In the genomic region with DNA sequence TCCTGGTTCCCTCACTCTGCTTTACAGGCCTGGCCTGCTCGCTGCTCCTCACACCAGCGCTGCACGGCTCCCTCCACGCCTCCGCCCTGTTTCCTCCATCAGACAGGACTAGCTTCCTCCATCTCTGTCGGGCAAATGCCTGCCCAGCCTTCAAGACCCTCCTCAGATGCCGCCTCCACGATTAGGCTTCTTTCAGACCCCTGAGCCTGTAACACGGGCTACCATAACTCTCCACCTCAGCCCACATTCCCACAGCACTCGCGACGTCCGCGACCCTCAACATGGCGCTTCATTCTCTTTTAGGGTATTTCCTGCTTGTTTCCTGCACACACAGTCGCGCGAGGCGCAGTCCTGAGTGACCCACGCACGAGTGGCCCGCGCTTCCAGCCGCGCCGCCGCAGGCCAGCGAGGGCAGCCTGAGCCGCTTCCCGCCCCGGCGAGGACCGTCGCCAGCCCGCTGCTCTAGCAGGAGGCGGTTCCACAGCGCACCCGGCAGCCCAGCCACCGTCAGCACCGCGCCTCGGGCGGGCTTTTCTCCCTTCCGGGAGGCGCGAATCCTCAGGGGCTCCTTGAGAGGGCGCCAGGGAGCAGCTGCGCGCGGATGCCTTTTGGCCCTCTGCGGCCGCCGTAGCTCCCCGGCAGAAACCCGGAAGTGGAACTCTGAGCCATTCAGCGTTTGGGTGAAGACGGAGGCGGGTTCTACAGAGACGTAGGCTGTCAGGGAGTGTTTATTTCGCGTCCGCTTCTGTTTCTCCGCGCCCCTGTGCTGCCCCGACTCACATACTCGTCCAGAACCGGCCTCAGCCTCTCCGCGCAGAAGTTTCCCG, we compare ENCODE assay signal across 1 cellular context.
TF ChIP-seq lines count a peak whose summit lies in the region.

Gene FRG1, plus strand, starts transcription at position 695 of the 827 bp plus-strand sequence. CDS start 138 bp downstream, outside the sequence.

TF ChIP-seq in K562, 482 proteins besides CTCF, POLR2A, EP300 and RAD21 (continued from another document and continues in another):
- TF ChIP-seq RERE (CRISPR knock-in tag; IDR thresholded peaks at IDR 0.05; ENCODE audit: borderline replicate concordance) = no peak
- TF ChIP-seq, protein P1, sequence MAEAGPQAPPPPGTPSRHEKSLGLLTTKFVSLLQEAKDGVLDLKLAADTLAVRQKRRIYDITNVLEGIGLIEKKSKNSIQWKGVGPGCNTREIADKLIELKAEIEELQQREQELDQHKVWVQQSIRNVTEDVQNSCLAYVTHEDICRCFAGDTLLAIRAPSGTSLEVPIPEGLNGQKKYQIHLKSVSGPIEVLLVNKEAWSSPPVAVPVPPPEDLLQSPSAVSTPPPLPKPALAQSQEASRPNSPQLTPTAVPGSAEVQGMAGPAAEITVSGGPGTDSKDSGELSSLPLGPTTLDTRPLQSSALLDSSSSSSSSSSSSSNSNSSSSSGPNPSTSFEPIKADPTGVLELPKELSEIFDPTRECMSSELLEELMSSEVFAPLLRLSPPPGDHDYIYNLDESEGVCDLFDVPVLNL (CRISPR knock-in tag; IDR thresholded peaks at IDR 0.05; ENCODE audit: low read depth) = no peak
- TF ChIP-seq ZNF24 (IDR thresholded peaks at IDR 0.05) = no peak
- TF ChIP-seq, protein P2, sequence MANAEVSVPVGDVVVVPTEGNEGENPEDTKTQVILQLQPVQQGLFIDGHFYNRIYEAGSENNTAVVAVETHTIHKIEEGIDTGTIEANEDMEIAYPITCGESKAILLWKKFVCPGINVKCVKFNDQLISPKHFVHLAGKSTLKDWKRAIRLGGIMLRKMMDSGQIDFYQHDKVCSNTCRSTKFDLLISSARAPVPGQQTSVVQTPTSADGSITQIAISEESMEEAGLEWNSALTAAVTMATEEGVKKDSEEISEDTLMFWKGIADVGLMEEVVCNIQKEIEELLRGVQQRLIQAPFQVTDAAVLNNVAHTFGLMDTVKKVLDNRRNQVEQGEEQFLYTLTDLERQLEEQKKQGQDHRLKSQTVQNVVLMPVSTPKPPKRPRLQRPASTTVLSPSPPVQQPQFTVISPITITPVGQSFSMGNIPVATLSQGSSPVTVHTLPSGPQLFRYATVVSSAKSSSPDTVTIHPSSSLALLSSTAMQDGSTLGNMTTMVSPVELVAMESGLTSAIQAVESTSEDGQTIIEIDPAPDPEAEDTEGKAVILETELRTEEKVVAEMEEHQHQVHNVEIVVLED (CRISPR knock-in tag; IDR thresholded peaks at IDR 0.05) = no peak
- peak; percentile 78 for TF ChIP-seq NBN (IDR thresholded peaks at IDR 0.05; ENCODE audit: low read depth)
- TF ChIP-seq MNT (conservative IDR thresholded peaks at IDR 0.05) = peak; percentile 70 to 83
- TF ChIP-seq RBBP5 (IDR thresholded peaks at IDR 0.05; ENCODE audit: borderline replicate concordance, insufficient read depth, low read length, poor library complexity, severe bottlenecking) = peak; percentile 96
- 0 out of 2 replicates have a peak, but pooled peaks have one; percentile 28 for TF ChIP-seq HDAC8 (tag; IDR thresholded peaks at IDR 0.05)
- peak; percentile 73 for TF ChIP-seq ASH1L (IDR thresholded peaks at IDR 0.05; ENCODE audit: borderline replicate concordance, low read depth, partially characterized antibody)
- no peak for TF ChIP-seq GABPB2 (CRISPR knock-in tag; conservative IDR thresholded peaks at IDR 0.05)
- TF ChIP-seq HMGN3 (IDR thresholded peaks at IDR 0.05; ENCODE audit: borderline replicate concordance, extremely low read depth, insufficient read length, low read depth, low read length) = peak; percentile 61
- TF ChIP-seq NR1H2 (CRISPR knock-in tag; IDR thresholded peaks at IDR 0.05) = no peak
- peak; percentile 57; the same call in 1 of the 2 replicates for TF ChIP-seq SPI1 (IDR thresholded peaks at IDR 0.05; ENCODE audit: borderline replicate concordance, low read depth, low read length)
- TF ChIP-seq TEAD4 (IDR thresholded peaks at IDR 0.05; ENCODE audit: low read length) = peak; percentile 29; the same call in 1 of the 2 replicates
- no peak for TF ChIP-seq TEAD4 (CRISPR knock-in tag; IDR thresholded peaks at IDR 0.05; ENCODE audit: borderline replicate concordance)
- TF ChIP-seq E2F1 (CRISPR knock-in tag; IDR thresholded peaks at IDR 0.05) = peak; percentile 99
- TF ChIP-seq, protein P3, sequence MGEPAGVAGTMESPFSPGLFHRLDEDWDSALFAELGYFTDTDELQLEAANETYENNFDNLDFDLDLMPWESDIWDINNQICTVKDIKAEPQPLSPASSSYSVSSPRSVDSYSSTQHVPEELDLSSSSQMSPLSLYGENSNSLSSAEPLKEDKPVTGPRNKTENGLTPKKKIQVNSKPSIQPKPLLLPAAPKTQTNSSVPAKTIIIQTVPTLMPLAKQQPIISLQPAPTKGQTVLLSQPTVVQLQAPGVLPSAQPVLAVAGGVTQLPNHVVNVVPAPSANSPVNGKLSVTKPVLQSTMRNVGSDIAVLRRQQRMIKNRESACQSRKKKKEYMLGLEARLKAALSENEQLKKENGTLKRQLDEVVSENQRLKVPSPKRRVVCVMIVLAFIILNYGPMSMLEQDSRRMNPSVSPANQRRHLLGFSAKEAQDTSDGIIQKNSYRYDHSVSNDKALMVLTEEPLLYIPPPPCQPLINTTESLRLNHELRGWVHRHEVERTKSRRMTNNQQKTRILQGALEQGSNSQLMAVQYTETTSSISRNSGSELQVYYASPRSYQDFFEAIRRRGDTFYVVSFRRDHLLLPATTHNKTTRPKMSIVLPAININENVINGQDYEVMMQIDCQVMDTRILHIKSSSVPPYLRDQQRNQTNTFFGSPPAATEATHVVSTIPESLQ (CRISPR knock-in tag; IDR thresholded peaks at IDR 0.05) = peak; percentile 97
- TF ChIP-seq, protein P4, sequence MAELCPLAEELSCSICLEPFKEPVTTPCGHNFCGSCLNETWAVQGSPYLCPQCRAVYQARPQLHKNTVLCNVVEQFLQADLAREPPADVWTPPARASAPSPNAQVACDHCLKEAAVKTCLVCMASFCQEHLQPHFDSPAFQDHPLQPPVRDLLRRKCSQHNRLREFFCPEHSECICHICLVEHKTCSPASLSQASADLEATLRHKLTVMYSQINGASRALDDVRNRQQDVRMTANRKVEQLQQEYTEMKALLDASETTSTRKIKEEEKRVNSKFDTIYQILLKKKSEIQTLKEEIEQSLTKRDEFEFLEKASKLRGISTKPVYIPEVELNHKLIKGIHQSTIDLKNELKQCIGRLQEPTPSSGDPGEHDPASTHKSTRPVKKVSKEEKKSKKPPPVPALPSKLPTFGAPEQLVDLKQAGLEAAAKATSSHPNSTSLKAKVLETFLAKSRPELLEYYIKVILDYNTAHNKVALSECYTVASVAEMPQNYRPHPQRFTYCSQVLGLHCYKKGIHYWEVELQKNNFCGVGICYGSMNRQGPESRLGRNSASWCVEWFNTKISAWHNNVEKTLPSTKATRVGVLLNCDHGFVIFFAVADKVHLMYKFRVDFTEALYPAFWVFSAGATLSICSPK (IDR thresholded peaks at IDR 0.05; ENCODE audit: borderline replicate concordance) = no peak
- no peak for TF ChIP-seq ZNF174 (CRISPR knock-in tag; IDR thresholded peaks at IDR 0.05)
- TF ChIP-seq ARID2 (IDR thresholded peaks at IDR 0.05) = no peak
- no peak for TF ChIP-seq ZNF197 (CRISPR knock-in tag; IDR thresholded peaks at IDR 0.05; ENCODE audit: low read depth)
- TF ChIP-seq COPS2 (conservative IDR thresholded peaks at IDR 0.05) = no peak
- TF ChIP-seq GATAD2A (IDR thresholded peaks at IDR 0.05) = no peak
- no peak for TF ChIP-seq ZNF695 (CRISPR knock-in tag; IDR thresholded peaks at IDR 0.05)
- peak; percentile 57 for TF ChIP-seq TCF3 (CRISPR knock-in tag; IDR thresholded peaks at IDR 0.05)
- no peak for TF ChIP-seq RBM15 (IDR thresholded peaks at IDR 0.05; ENCODE audit: insufficient read depth, low read length)
- peak; percentile 80 for TF ChIP-seq CTBP1 (IDR thresholded peaks at IDR 0.05; ENCODE audit: borderline replicate concordance)
- TF ChIP-seq HDAC3 (IDR thresholded peaks at IDR 0.05; ENCODE audit: borderline replicate concordance, partially characterized antibody) = no peak
- TF ChIP-seq DNMT1 (IDR thresholded peaks at IDR 0.05) = no peak
- TF ChIP-seq HCFC1 (IDR thresholded peaks at IDR 0.05; ENCODE audit: low read depth, low read length) = peak; percentile 83
- no peak for TF ChIP-seq ZNF717 (CRISPR knock-in tag; IDR thresholded peaks at IDR 0.05)
- 0 out of 2 replicates have a peak, but pooled peaks have one; percentile 21 for TF ChIP-seq HDAC2 (IDR thresholded peaks at IDR 0.05)
- peak; percentile 87 for TF ChIP-seq ZNF766 (CRISPR knock-in tag; conservative IDR thresholded peaks at IDR 0.05)
- TF ChIP-seq ZNF77 (CRISPR knock-in tag; IDR thresholded peaks at IDR 0.05) = no peak
